In the genomic region with DNA sequence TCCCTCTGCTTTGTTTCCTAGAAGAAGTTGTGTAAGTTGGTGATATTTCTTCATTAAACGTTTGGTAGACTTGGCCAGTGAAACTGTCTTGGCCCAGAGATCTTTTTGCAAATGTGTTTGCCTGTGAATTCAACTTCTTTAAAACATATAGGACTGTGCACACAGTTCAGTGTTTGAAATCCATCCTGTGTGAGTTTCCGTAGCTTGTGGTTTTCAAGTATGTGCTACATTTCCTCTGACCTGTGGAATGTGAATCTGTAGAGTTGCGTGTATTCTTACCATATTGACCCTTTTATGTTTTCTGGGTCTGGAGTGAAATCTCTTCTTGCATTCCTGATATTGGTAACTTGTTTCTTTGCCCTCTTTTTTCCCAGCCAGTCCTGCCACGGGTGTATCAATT, we compare ENCODE assay signal across 6 cellular contexts. TPM values are rescaled to one million over a fixed set of nuclear protein-coding genes. Genes with fewer than 3 reads are reported as not detected.
"Had no signal": no experiment of that assay in that cellular context is flagged by ENCODE, and none has a peak within 500 bp of the region (broad histone marks: within the 10 kb centered on the region; RNA-seq: fewer than 3 reads in every experiment).

No MANE protein-coding gene starts in this region.

RNA-seq across cellular contexts. Expression of gene XAGE3, which starts 38.2 kb away (rescaled TPM):
- total RNA-seq: GM23248, GM23338, H1, H7, H9, HFFc6 had no signal
- polyA plus RNA-seq: GM23248, GM23338, H1 had no signal
